Comparison of ENCODE assay signal across 1 cellular context in genomic region chr4:109702950-109703663, GRCh38.
TF ChIP-seq lines count a peak whose summit lies in the region.

Gene CASP6, minus strand, starts transcription at chr4:109703445. Its CDS starts 50 bp downstream, at chr4:109703395.

TF ChIP-seq in SK-N-SH, 30 proteins besides CTCF, POLR2A, EP300 and RAD21 (continued from another document):
- no peak for TF ChIP-seq ELF1 (IDR thresholded peaks at IDR 0.05)
- TF ChIP-seq MEF2A (IDR thresholded peaks at IDR 0.05; ENCODE audit: borderline replicate concordance, low read depth) = no peak
- TF ChIP-seq NFIC (IDR thresholded peaks at IDR 0.05; ENCODE audit: borderline replicate concordance) = 0 out of 2 replicates have a peak, but pooled peaks have one; percentile 8
- TF ChIP-seq GABPA (IDR thresholded peaks at IDR 0.05; ENCODE audit: low read depth) = no peak
- 0 out of 2 replicates have a peak, but pooled peaks have one; percentile 22 for TF ChIP-seq SIN3A (IDR thresholded peaks at IDR 0.05; ENCODE audit: borderline replicate concordance, low read depth, low read length)
- TF ChIP-seq YY1 (IDR thresholded peaks at IDR 0.05; ENCODE audit: low read depth) = no peak
- no peak for TF ChIP-seq RCOR1 (IDR thresholded peaks at IDR 0.05; ENCODE audit: low read length)
- no peak for TF ChIP-seq IRF3 (IDR thresholded peaks at IDR 0.05; ENCODE audit: low read depth, low read length)
- TF ChIP-seq MAX (IDR thresholded peaks at IDR 0.05; ENCODE audit: low read depth) = peak; percentile 32; the same call in 1 of the 2 replicates
- peak; percentile 51; the same call in 1 of the 2 replicates for TF ChIP-seq POLR2AphosphoS5 (IDR thresholded peaks at IDR 0.05; ENCODE audit: low read depth, low read length)
- TF ChIP-seq FOSL2 (IDR thresholded peaks at IDR 0.05; ENCODE audit: borderline replicate concordance, low read depth) = no peak
- TF ChIP-seq NRF1 (IDR thresholded peaks at IDR 0.05; ENCODE audit: low read depth, low read length) = no peak
- no peak for TF ChIP-seq PBX3 (IDR thresholded peaks at IDR 0.05)
- TF ChIP-seq MXI1 (IDR thresholded peaks at IDR 0.05; ENCODE audit: low read depth, low read length) = peak; percentile 51
- no peak for TF ChIP-seq ZBTB33 (IDR thresholded peaks at IDR 0.05; ENCODE audit: borderline replicate concordance, low read depth)
